Comparison of ENCODE assay signal across 20 cellular contexts in the genomic region with DNA sequence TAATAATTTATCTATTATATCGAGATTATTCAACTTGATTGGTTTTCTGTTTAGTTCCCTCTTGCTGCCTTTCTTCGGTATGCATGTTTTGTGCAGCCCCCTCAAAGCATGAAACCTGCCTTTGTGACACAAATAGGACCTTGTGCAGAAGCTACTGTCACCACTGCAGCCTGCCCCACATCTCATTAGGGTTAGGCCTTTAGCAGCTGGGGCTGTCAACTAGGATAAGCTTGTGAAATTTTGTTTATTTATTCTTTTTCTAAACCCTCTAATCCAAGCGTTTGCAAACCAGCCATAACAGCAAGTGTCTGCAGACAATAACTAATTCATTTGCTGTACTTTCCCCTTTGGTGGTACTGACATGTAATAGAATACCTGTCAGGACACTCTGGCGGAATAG.
"Had no signal": no experiment of that assay in that cellular context is flagged by ENCODE, and none has a peak within 500 bp of the region (broad histone marks: within the 10 kb centered on the region; RNA-seq: fewer than 3 reads in every experiment).

No MANE protein-coding gene starts in this region.

- H3K36me3 ChIP-seq: MG63 had no signal

- H3K27me3 ChIP-seq: MG63 had no signal

- H3K9me3 ChIP-seq: MG63 had no signal

- ATAC-seq: HepG2 had no signal

- DNase-seq: IMR-90, Karpas-422, KG1, NCI-H1092, NCI-H1105 treated with DMSO at 0.1 percent for 48 hours, NCI-H1417 treated with DMSO at 0.1 percent for 48 hours, NCI-H146, NCI-H1694 treated with DMSO at 0.1 percent for 48 hours, NCI-H1930, NCI-H2081, NCI-H2107, NCI-H2227 treated with DMSO at 0.1 percent for 48 hours, NCI-H524, NCI-H526 treated with DMSO at 0.1 percent for 48 hours, NCI-H774, Right ventricle myocardium superior, RPMI8226, SIG-M5 had no signal

- H3K4me3 ChIP-seq: MG63 had no signal
